In the genomic region with DNA sequence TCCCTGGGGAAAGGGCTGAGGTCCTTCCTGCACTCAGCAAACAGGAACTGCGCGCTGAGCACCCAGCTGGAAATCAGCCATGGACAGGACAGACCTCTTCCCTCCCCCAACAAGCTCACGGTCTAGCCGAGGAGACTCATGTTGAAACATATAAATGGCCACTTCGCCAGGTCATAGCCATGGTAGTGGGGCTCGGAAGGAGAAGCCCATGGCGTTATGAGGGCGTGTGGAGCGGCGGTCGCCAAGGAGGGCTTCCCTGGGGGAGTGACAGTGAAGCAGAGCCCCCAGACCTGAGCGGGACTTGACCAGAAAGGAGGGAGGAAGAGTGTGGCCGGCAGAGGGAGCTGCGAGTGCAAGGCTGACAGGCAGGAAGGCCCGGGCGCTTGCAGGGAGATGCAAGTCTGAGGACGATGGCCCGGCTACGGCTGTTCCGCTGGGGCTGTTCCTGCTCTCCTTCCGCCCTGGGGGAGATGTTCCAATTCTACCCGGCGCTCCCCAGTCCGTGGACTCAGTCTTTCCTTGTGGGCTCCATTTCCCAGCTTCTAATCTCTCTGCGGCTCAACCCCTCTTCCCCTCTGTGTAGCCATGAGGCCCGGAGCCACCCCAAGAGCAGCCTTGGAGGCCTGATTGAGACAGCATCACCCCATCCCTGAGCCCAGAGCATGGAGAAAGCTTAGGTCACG, we compare ENCODE assay signal across 8 cellular contexts. TPM values are rescaled to one million over a fixed set of nuclear protein-coding genes. Genes with fewer than 3 reads are reported as not detected.
DNase-seq lines count a peak whose midpoint lies in the region; ATAC-seq, FAIRE-seq and TF ChIP-seq lines count a peak whose summit lies in the region.

No MANE protein-coding gene starts in this region.

- H3K9me3 Mint-ChIP-seq in CD4-positive, alpha-beta memory T cell, result no peaks in the 10 kb centered on the region
- no peaks in the 10 kb centered on the region for H3K9me3 Mint-ChIP-seq in activated CD4-positive, alpha-beta T cell treated with anti-CD3 and anti-CD28 coated beads, Interleukin-2, amount 10 ng/mL, durations not matched to agents 7 days and 5 days

- no peak overlapping the region for H2AFZ ChIP-seq in HepG2 (ENCODE audit: low read length)

- H4K20me1 ChIP-seq in HepG2 (ENCODE audit: insufficient read depth, low read length), result no peaks in the 10 kb centered on the region

- peak overlapping the region in 4 of 8 donors; percentile 36 to 63 (median 50) for H3K4me3 Mint-ChIP-seq in CD4-positive, alpha-beta memory T cell
- no peak overlapping the region for H3K4me3 Mint-ChIP-seq in activated CD4-positive, alpha-beta T cell treated with anti-CD3 and anti-CD28 coated beads, Interleukin-2, amount 10 ng/mL, durations not matched to agents 7 days and 5 days

- FAIRE-seq in HepG2 (lab: Jason Lieb, UNC), result no peak

- 3% methylated on average over 23 of the region's 27 CpGs for WGBS in HepG2 (ENCODE audit: low lambda C conversion rate)

- peak overlapping the region; percentile 28 for H3K9ac ChIP-seq in HepG2 (ENCODE audit: insufficient read depth, low read depth, low read length)

- no peak for TF ChIP-seq POLR2A in HepG2 (IDR thresholded peaks at IDR 0.05; ENCODE audit: insufficient read depth in 1 of 2, low read depth in 2 of 2, low read length in 2 of 2)

- H3K36me3 ChIP-seq in CD4-positive, alpha-beta memory T cell (ENCODE audit: insufficient read depth, low read length), result no peaks in the 10 kb centered on the region
- H3K36me3 ChIP-seq in HepG2 (replicated peaks in 1 of 2; ENCODE audit: control insufficient read depth in 1 of 2, insufficient read depth in 2 of 2, low read length in 2 of 2), result no peaks in the 10 kb centered on the region

- H3K4me1 Mint-ChIP-seq in CD4-positive, alpha-beta memory T cell, result peaks cover 0 to 12% (median 6%) of the 10 kb centered on the region in 4 donors
- H3K4me1 Mint-ChIP-seq in activated CD4-positive, alpha-beta T cell treated with anti-CD3 and anti-CD28 coated beads, Interleukin-2, amount 10 ng/mL, durations not matched to agents 7 days and 5 days, result peaks cover 13% of the 10 kb centered on the region

- no peak for TF ChIP-seq EP300 in HepG2 (IDR thresholded peaks at IDR 0.05; ENCODE audit: low read depth in 2 of 2, low read length in 2 of 2)
- TF ChIP-seq EP300 in HepG2 (CRISPR knock-in tag; IDR thresholded peaks at IDR 0.05; ENCODE audit: borderline replicate concordance), result no peak

- no peaks in the 10 kb centered on the region for H3K79me2 ChIP-seq in HepG2 (ENCODE audit: insufficient read depth, low read length)

- CTCF ChIA-PET in CD4-positive, alpha-beta memory T cell (lab: Charles Lee; ENCODE audit: partially characterized antibody), result interaction anchor here (0.7 to 4.2 kb wide), 56 partner anchors 9 to 410 kb away, joined by 3 to 75 read pairs (median 5); a partner anchor contains a TSS
- CTCF ChIA-PET in activated CD4-positive, alpha-beta T cell treated with anti-CD3 and anti-CD28 coated beads, Interleukin-2, amount 10 ng/mL, durations not matched to agents 7 days and 5 days (lab: Charles Lee), result interaction anchor here (0.6 to 2.0 kb wide), 24 partner anchors 9 to 393 kb away, joined by 3 to 19 read pairs (median 4); a partner anchor contains a TSS
- CTCF ChIA-PET in HepG2 (lab: Yijun Ruan, JAX; ENCODE audit: low intra/inter-chr PET ratio, low total read pairs), result interaction anchor here (1.3 kb wide), 1 partner anchor 129 kb away, joined by 3 read pairs; no protein-coding TSS in a partner anchor

- H3K9me3 ChIP-seq in CD4-positive, alpha-beta memory T cell (ENCODE audit: control insufficient read depth in 1 of 2, low read length in 2 of 2), result no peaks in the 10 kb centered on the region
- no peaks in the 10 kb centered on the region for H3K9me3 ChIP-seq in HepG2 (ENCODE audit: low read length)

- peak; percentile 79 for TF ChIP-seq RAD21 in HepG2 (CRISPR knock-in tag; IDR thresholded peaks at IDR 0.05)

- H3K27me3 ChIP-seq in CD4-positive, alpha-beta memory T cell (ENCODE audit: insufficient read depth, low read length), result no peaks in the 10 kb centered on the region
- no peaks in the 10 kb centered on the region for H3K27me3 ChIP-seq in HepG2 (ENCODE audit: control insufficient read depth in 1 of 2, insufficient read depth in 2 of 2, low read length in 2 of 2)

- H3K4me1 ChIP-seq in CD4-positive, alpha-beta memory T cell (ENCODE audit: insufficient read depth, low read length), result peaks cover 9% of the 10 kb centered on the region
- H3K4me1 ChIP-seq in HepG2 (ENCODE audit: insufficient read depth, low read length), result peaks cover 41% of the 10 kb centered on the region

- peak; percentile 79 to 82 (median 81) for DNase-seq in CD4-positive, alpha-beta memory T cell
- DNase-seq in NCI-H748 treated with DMSO at 0.1 percent for 48 hours (lab: John Stamatoyannopoulos, UW) (peak; percentile 55), dedifferentiated amniotic fluid mesenchymal stem cell (ENCODE audit: extremely low spot score) (peak; percentile 84), HepG2 (ENCODE audit: low spot score) (peak; percentile 62)
- peak; percentile 92 for DNase-seq in activated CD4-positive, alpha-beta T cell treated with anti-CD3 and anti-CD28 coated beads, Interleukin-2, amount 10 ng/mL, durations not matched to agents 7 days and 5 days
- peak; percentile 86 to 89 for DNase-seq in stimulated activated CD4-positive, alpha-beta T cell treated with anti-CD3 and anti-CD28 coated beads, Interleukin-2, amount 100 ng/mL, for 48 hours

- ATAC-seq in HG03439 (IDR thresholded peaks at IDR 0.05; ENCODE audit: unreplicated experiment) (peak; percentile 61), HepG2 (peak; percentile 94), HG03460 (IDR thresholded peaks at IDR 0.05; ENCODE audit: unreplicated experiment) (no peak)

- H3K27ac ChIP-seq in CD4-positive, alpha-beta memory T cell (ENCODE audit: low read depth, low read length), result no peak overlapping the region
- no peak overlapping the region for H3K27ac ChIP-seq in HepG2 (ENCODE audit: extremely low read length, insufficient read depth, low read length)

- H3K4me2 ChIP-seq in HepG2 (ENCODE audit: low read depth, low read length), result peak overlapping the region; percentile 95

- intact Hi-C loops in CD4-positive, alpha-beta memory T cell (cut with micrococcal nuclease), result loop anchor here (1.0 to 2.0 kb wide), 3 partner anchors 59 to 209 kb away; no protein-coding TSS in a partner anchor
- intact Hi-C loops in HepG2 (cut with micrococcal nuclease; ENCODE audit: unreplicated experiment), result no loop called here

- POLR2A ChIA-PET in CD4-positive, alpha-beta memory T cell (lab: Charles Lee; ENCODE audit: partially characterized antibody), result interaction anchor here (0.6 to 1.8 kb wide), 5 partner anchors 23 to 395 kb away, joined by 3 to 9 read pairs (median 5); no protein-coding TSS in a partner anchor
- POLR2A ChIA-PET in activated CD4-positive, alpha-beta T cell treated with anti-CD3 and anti-CD28 coated beads, Interleukin-2, amount 10 ng/mL, durations not matched to agents 7 days and 5 days (lab: Charles Lee), result no interaction called here
- POLR2A ChIA-PET in HepG2 (lab: Yijun Ruan, JAX), result interaction anchor here (1.9 kb wide), 1 partner anchor 23 kb away, joined by 9 read pairs; no protein-coding TSS in a partner anchor

- in situ Hi-C loops in HepG2 (cut with HindIII; ENCODE audit: extremely low pct_ligation_motif_present, low pct_unique_long_range_greater_than_20kb), result no loop called here

- H3K27me3 Mint-ChIP-seq in CD4-positive, alpha-beta memory T cell, result peaks cover 0 to 4% of the 10 kb centered on the region in 2 donors
- no peaks in the 10 kb centered on the region for H3K27me3 Mint-ChIP-seq in activated CD4-positive, alpha-beta T cell treated with anti-CD3 and anti-CD28 coated beads, Interleukin-2, amount 10 ng/mL, durations not matched to agents 7 days and 5 days

- peak overlapping the region in 3 of 7 donors; percentile 30 to 91 (median 42) for H3K27ac Mint-ChIP-seq in CD4-positive, alpha-beta memory T cell
- peak overlapping the region; percentile 78 for H3K27ac Mint-ChIP-seq in activated CD4-positive, alpha-beta T cell treated with anti-CD3 and anti-CD28 coated beads, Interleukin-2, amount 10 ng/mL, durations not matched to agents 7 days and 5 days

- BruUV-seq in HepG2 (replicated peaks; lab: Mats Ljungman, UMichigan), result no TSS peak

- H3K36me3 Mint-ChIP-seq in CD4-positive, alpha-beta memory T cell, result no peaks in the 10 kb centered on the region
- H3K36me3 Mint-ChIP-seq in activated CD4-positive, alpha-beta T cell treated with anti-CD3 and anti-CD28 coated beads, Interleukin-2, amount 10 ng/mL, durations not matched to agents 7 days and 5 days (ENCODE audit: low read depth), result no peaks in the 10 kb centered on the region

- no peak overlapping the region for H3K4me3 ChIP-seq in CD4-positive, alpha-beta memory T cell (ENCODE audit: low read length in 2 of 2)
- peak overlapping the region; percentile 43 to 69 (median 49); a peak in 5 of 6 replicates for H3K4me3 ChIP-seq in HepG2 (replicated peaks in 1 of 3; ENCODE audit: insufficient read depth in 1 of 3, low read depth in 2 of 3, low read length in 3 of 3)

- peak; percentile 97 for TF ChIP-seq CTCF in HepG2 (CRISPR knock-in tag; IDR thresholded peaks at IDR 0.05)

RNA-seq across cellular contexts. Expression of a gene that starts 43.9 kb away (rescaled TPM):
- total RNA-seq in CD4-positive, alpha-beta memory T cell, result 100 to 1,000 TPM; 335 to 343 TPM
- 10 to 100 TPM in 1 of 2 donors, 1 to 10 TPM in 1; 2.7 to 46.9 TPM for polyA plus RNA-seq in CD4-positive, alpha-beta memory T cell
- total RNA-seq in activated CD4-positive, alpha-beta T cell treated with anti-CD3 and anti-CD28 coated beads, Interleukin-2, amount 10 ng/mL, durations not matched to agents 7 days and 5 days, result 100 to 1,000 TPM; 281 to 303 TPM
- 37.4 TPM in 2 replicates for total RNA-seq in HepG2 (2016; rRNA removed; fragmentation: Illumina TruSeq; extraction: Trizol)
- 20.7 and 24.3 TPM in 2 replicates for total RNA-seq in HepG2 (2016; cell fraction: cytosol; rRNA removed; fragmentation: Illumina TruSeq; extraction: Trizol; ENCODE audit: low read depth)
- total RNA-seq in HepG2 (2016; cell fraction: insoluble cytoplasmic fraction; rRNA removed; fragmentation: Illumina TruSeq; extraction: Trizol), result 27.7 and 37.0 TPM in 2 replicates
- total RNA-seq in HepG2 (2016; cell fraction: membrane; rRNA removed; fragmentation: Illumina TruSeq; extraction: Trizol), result 20.9 TPM in 2 replicates
- total RNA-seq in HepG2 (2016; cell fraction: nucleus; rRNA removed; fragmentation: Illumina TruSeq; extraction: Trizol), result 41.7 and 49.5 TPM in 2 replicates
- 18.9 and 20.8 TPM in 2 replicates for polyA plus RNA-seq in HepG2 (2011; rRNA removed)
- polyA plus RNA-seq in HepG2 (2011; cell fraction: cytosol; rRNA removed), result 11.9 and 12.5 TPM in 2 replicates
- 87.0 and 122 TPM in 2 replicates for polyA plus RNA-seq in HepG2 (2011; cell fraction: nucleus; rRNA removed)
- polyA plus RNA-seq in HepG2 (2012), result 55.6 and 57.4 TPM in 2 replicates
- 4.0 TPM in 2 replicates for polyA plus RNA-seq in HepG2 (2016; cell fraction: cytosol; fragmentation: Illumina TruSeq; extraction: Trizol; ENCODE audit: low read depth)
- polyA plus RNA-seq in HepG2 (2016; cell fraction: insoluble cytoplasmic fraction; fragmentation: Illumina TruSeq; extraction: Trizol; ENCODE audit: low read depth), result 25.0 and 33.7 TPM in 2 replicates
- 8.5 and 10.2 TPM in 2 replicates for polyA plus RNA-seq in HepG2 (2016; cell fraction: membrane; fragmentation: Illumina TruSeq; extraction: Trizol; ENCODE audit: low read depth)
- polyA plus RNA-seq in HepG2 (2016; cell fraction: nucleus; fragmentation: Illumina TruSeq; extraction: Trizol; ENCODE audit: insufficient read depth, low read depth), result 100 and 106 TPM in 2 replicates
- 72.0 and 116 TPM in 2 replicates for polyA minus RNA-seq in HepG2 (2011; rRNA and poly(A)+ RNA removed; ENCODE audit: low replicate concordance)
- polyA minus RNA-seq in HepG2 (2011; cell fraction: cytosol; rRNA and poly(A)+ RNA removed), result 23.3 and 31.5 TPM in 2 replicates
- 52.6 and 56.1 TPM in 2 replicates for polyA minus RNA-seq in HepG2 (2011; cell fraction: nucleus; rRNA and poly(A)+ RNA removed)

Comparison
In these comparisons a context has a peak if more than half of its experiments do, and no peak if none do; other contexts are left out.
1. H3K4me3 ChIP-seq: peak in HepG2 (3 of 3); none in CD4-positive, alpha-beta memory T cell (0 of 2).
2. Peak in every context shown above with its lines, with median percentiles within 50 percentile points of each other: DNase-seq.